In genomic region chr7:129188372-129188891, GRCh38 we compare ENCODE assay signal across 1 cellular context.
TF ChIP-seq lines count a peak whose summit lies in the region.

SMO (plus strand) TSS chr7:129188633; CDS start chr7:129189152, 519 bp downstream.

TF ChIP-seq in HepG2, 621 proteins besides CTCF, POLR2A, EP300 and RAD21 (continued from another document and continues in another):
- TF ChIP-seq MAZ (IDR thresholded peaks at IDR 0.05; ENCODE audit: borderline replicate concordance, low read depth, low read length) = no peak
- peak; percentile 66 for TF ChIP-seq MAZ (CRISPR knock-in tag; IDR thresholded peaks at IDR 0.05; ENCODE audit: low read depth)
- TF ChIP-seq ZNF296 (CRISPR knock-in tag; conservative IDR thresholded peaks at IDR 0.05) = no peak
- no peak for TF ChIP-seq STAG1 (CRISPR knock-in tag; IDR thresholded peaks at IDR 0.05)
- peak; percentile 66; the same call in 1 of the 2 replicates for TF ChIP-seq POLR2AphosphoS5 (IDR thresholded peaks at IDR 0.05; ENCODE audit: low read depth, low read length)
- no peak for TF ChIP-seq ZBTB25 (CRISPR knock-in tag; IDR thresholded peaks at IDR 0.05)
- no peak for TF ChIP-seq DNMT1 (CRISPR knock-in tag; IDR thresholded peaks at IDR 0.05)
- no peak for TF ChIP-seq ATRX (CRISPR knock-in tag; IDR thresholded peaks at IDR 0.05; ENCODE audit: borderline replicate concordance)
- TF ChIP-seq TBL1XR1 (IDR thresholded peaks at IDR 0.05; ENCODE audit: borderline replicate concordance, low read length, partially characterized antibody) = no peak
- TF ChIP-seq GZF1 (CRISPR knock-in tag; IDR thresholded peaks at IDR 0.05) = no peak
- 0 out of 2 replicates have a peak, but pooled peaks have one; percentile 46 for TF ChIP-seq ZNF792 (CRISPR knock-in tag; IDR thresholded peaks at IDR 0.05)
- TF ChIP-seq HNRNPK (IDR thresholded peaks at IDR 0.05; ENCODE audit: low read depth, low read length, poor library complexity, severe bottlenecking) = peak; percentile 72
- TF ChIP-seq SIX4 (CRISPR knock-in tag; IDR thresholded peaks at IDR 0.05) = no peak
- no peak for TF ChIP-seq ZFP90 (CRISPR knock-in tag; IDR thresholded peaks at IDR 0.05; ENCODE audit: borderline replicate concordance)
- TF ChIP-seq TMF1 (CRISPR knock-in tag; IDR thresholded peaks at IDR 0.05; ENCODE audit: low read depth) = no peak
- no peak for TF ChIP-seq PITX1 (CRISPR knock-in tag; IDR thresholded peaks at IDR 0.05)
- TF ChIP-seq ZBTB20 (CRISPR knock-in tag; IDR thresholded peaks at IDR 0.05; ENCODE audit: borderline replicate concordance, low read depth) = no peak
- no peak for TF ChIP-seq TGIF2 (CRISPR knock-in tag; IDR thresholded peaks at IDR 0.05)
- peak; percentile 75 for TF ChIP-seq ZNF281 (CRISPR knock-in tag; IDR thresholded peaks at IDR 0.05; ENCODE audit: borderline replicate concordance)
- TF ChIP-seq ZNF337 (CRISPR knock-in tag; IDR thresholded peaks at IDR 0.05; ENCODE audit: borderline replicate concordance, low read depth) = no peak
- TF ChIP-seq ZNF564 (CRISPR knock-in tag; IDR thresholded peaks at IDR 0.05) = no peak
- no peak for TF ChIP-seq ZNF776 (CRISPR knock-in tag; IDR thresholded peaks at IDR 0.05)
- no peak for TF ChIP-seq JUNB (CRISPR knock-in tag; IDR thresholded peaks at IDR 0.05; ENCODE audit: borderline replicate concordance)
- TF ChIP-seq ZNF772 (CRISPR knock-in tag; IDR thresholded peaks at IDR 0.05) = no peak
- TF ChIP-seq ATF4 (CRISPR knock-in tag; IDR thresholded peaks at IDR 0.05) = peak in 1 of 2 experiments; percentile 27; a peak in 1 of 4 replicates
- no peak for TF ChIP-seq SMC3 (IDR thresholded peaks at IDR 0.05; ENCODE audit: low read length)
- TF ChIP-seq THAP11 (CRISPR knock-in tag; IDR thresholded peaks at IDR 0.05) = peak; percentile 61
- TF ChIP-seq LBX2 (CRISPR knock-in tag; IDR thresholded peaks at IDR 0.05; ENCODE audit: borderline replicate concordance) = 0 out of 2 replicates have a peak, but pooled peaks have one; percentile 24
- no peak; the same call in 1 of the 2 replicates for TF ChIP-seq KDM5A (IDR thresholded peaks at IDR 0.05; ENCODE audit: borderline replicate concordance, low read length)
- TF ChIP-seq ZNF430 (CRISPR knock-in tag; IDR thresholded peaks at IDR 0.05) = peak; percentile 86
- no peak; the same call in 1 of the 2 replicates for TF ChIP-seq ZNF280B (CRISPR knock-in tag; IDR thresholded peaks at IDR 0.05; ENCODE audit: borderline replicate concordance)
- 0 out of 2 replicates have a peak, but pooled peaks have one; percentile 28 for TF ChIP-seq ZBTB2 (CRISPR knock-in tag; IDR thresholded peaks at IDR 0.05; ENCODE audit: low read depth)
- no peak for TF ChIP-seq ZFP36L1 (CRISPR knock-in tag; IDR thresholded peaks at IDR 0.05)
- no peak for TF ChIP-seq NCOA2 (CRISPR knock-in tag; IDR thresholded peaks at IDR 0.05)
- TF ChIP-seq ZUFSP (CRISPR knock-in tag; IDR thresholded peaks at IDR 0.05; ENCODE audit: borderline replicate concordance) = no peak
- TF ChIP-seq ZNF670 (CRISPR knock-in tag; IDR thresholded peaks at IDR 0.05; ENCODE audit: borderline replicate concordance) = no peak
- no peak for TF ChIP-seq RFX1 (IDR thresholded peaks at IDR 0.05)
- TF ChIP-seq ZNF580 (CRISPR knock-in tag; IDR thresholded peaks at IDR 0.05; ENCODE audit: borderline replicate concordance, low read depth) = 0 out of 2 replicates have a peak, but pooled peaks have one; percentile 30
- no peak for TF ChIP-seq ZNF775 (CRISPR knock-in tag; IDR thresholded peaks at IDR 0.05; ENCODE audit: borderline replicate concordance)
- peak; percentile 53; the same call in 1 of the 2 replicates for TF ChIP-seq ARID4A (CRISPR knock-in tag; IDR thresholded peaks at IDR 0.05; ENCODE audit: borderline replicate concordance)
- TF ChIP-seq HINFP (CRISPR knock-in tag; IDR thresholded peaks at IDR 0.05; ENCODE audit: low read depth) = no peak
- no peak for TF ChIP-seq HNRNPH1 (optimal IDR thresholded peaks at IDR 0.05; ENCODE audit: low read depth, low read length)
- no peak for TF ChIP-seq SRSF4 (IDR thresholded peaks at IDR 0.05; ENCODE audit: low read depth, low read length, poor library complexity, severe bottlenecking)
- TF ChIP-seq SALL2 (CRISPR knock-in tag; IDR thresholded peaks at IDR 0.05) = no peak
- TF ChIP-seq MTA3 (CRISPR knock-in tag; IDR thresholded peaks at IDR 0.05) = no peak
